ENCODE assay signal across 9 cellular contexts in the genomic region with DNA sequence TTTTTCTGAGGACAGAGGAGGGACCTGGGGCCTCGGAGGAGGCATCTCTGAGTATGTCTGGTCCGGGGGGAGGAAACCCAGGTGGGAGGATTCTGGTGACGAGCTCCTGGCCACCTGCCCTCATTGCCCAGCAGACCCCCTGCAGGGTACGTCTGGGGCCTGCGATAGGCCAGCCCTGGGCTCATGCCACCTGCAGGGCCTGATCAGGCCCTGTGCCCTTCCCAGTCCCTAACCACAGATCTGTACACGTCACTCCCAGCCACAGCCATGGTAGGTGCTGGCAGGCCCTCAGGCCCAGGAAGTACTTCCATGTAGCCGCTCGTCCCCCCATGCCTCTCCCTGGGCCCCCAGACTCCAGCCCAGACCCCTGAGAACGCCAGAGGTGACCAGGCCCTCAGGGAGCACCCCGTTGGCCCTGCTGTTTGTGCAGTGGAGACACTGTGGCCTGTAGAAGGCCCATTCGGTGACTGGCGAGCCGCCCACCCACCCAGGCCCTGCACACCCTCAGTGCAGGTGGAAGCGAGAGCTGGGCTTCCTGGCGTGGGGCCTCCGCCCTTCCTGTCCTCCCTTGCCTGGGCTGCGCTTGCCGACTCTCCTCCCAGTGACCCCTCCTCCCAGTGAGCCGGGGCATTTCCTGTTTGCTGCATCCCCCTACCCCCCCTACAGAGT. TPM values are rescaled to one million over a fixed set of nuclear protein-coding genes. Genes with fewer than 3 reads are reported as not detected.
DNase-seq lines count a peak whose midpoint lies in the region; ATAC-seq and TF ChIP-seq lines count a peak whose summit lies in the region.
"Had no signal": no experiment of that assay in that cellular context is flagged by ENCODE, and none has a peak within 500 bp of the region (broad histone marks: within the 10 kb centered on the region; RNA-seq: fewer than 3 reads in every experiment).

No MANE protein-coding gene starts in this region.

- H3K4me1 ChIP-seq in Panc1 (ENCODE audit: control insufficient read depth, insufficient read depth, low read length) = peaks cover 78% of the 10 kb centered on the region

- CTCF ChIA-PET in Panc1 (lab: Charles Lee) = interaction anchor here (0.6 kb wide), 1 partner anchor 573 kb away, joined by 5 read pairs; no protein-coding TSS in a partner anchor

- no peaks in the 10 kb centered on the region for H3K27me3 Mint-ChIP-seq in natural killer cell (ENCODE audit: low read depth in 2 of 2)

- peak; percentile 47 for ATAC-seq in Panc1
- peak; percentile 53 to 86 (median 76) for ATAC-seq in natural killer cell
- no peak for ATAC-seq in GM21786 (IDR thresholded peaks at IDR 0.05; ENCODE audit: unreplicated experiment)
- ATAC-seq in HG03108 (IDR thresholded peaks at IDR 0.05; ENCODE audit: unreplicated experiment) = no peak

- BruUV-seq in Panc1 (replicated peaks; lab: Mats Ljungman, UMichigan) = no TSS peak

- H3K4me3 Mint-ChIP-seq in natural killer cell = no peak overlapping the region

- in situ Hi-C loops in Panc1 (cut with HindIII; ENCODE audit: low pct_unique_long_range_greater_than_20kb, low sequenced_read_pairs) = no loop called here

- H3K27ac ChIP-seq in Panc1 (ENCODE audit: low read length) (peak overlapping the region; percentile 88), caudate nucleus (ENCODE audit: low read depth, low read length) (peak overlapping the region; percentile 93)

- DNase-seq in DMS79 treated with DMSO at 0.1 percent for 48 hours (lab: John Stamatoyannopoulos, UW) = peak; percentile 72
- no peak for DNase-seq in Panc1 (ENCODE audit: low read depth, low spot score)
- peak in 2 of 61 donors; percentile 43 to 48 for DNase-seq in caudate nucleus (lab: John Stamatoyannopoulos, UW)
- DNase-seq in natural killer cell = peak; percentile 32
- no peak for DNase-seq in Kasumi-1 (lab: John Stamatoyannopoulos, UW)
- DNase-seq in foreskin melanocyte = no peak
- DNase-seq: NK-92 treated with Interleukin-12 subunit alpha and Interleukin-12 subunit beta, amount 100 ng/mL, for 24 hours had no signal

- intact Hi-C loops in Panc1 (cut with micrococcal nuclease; ENCODE audit: unreplicated experiment) (no loop called here), natural killer cell (cut with micrococcal nuclease) (no loop called here)

- H3K4me1 Mint-ChIP-seq in natural killer cell = peaks cover 6 to 23% of the 10 kb centered on the region in 2 donors

- H3K27me3 ChIP-seq in Panc1 (ENCODE audit: control insufficient read depth, insufficient read depth, low read length) = no peaks in the 10 kb centered on the region

- no peaks in the 10 kb centered on the region for H3K9me3 Mint-ChIP-seq in natural killer cell

- peak overlapping the region; percentile 43 to 89 for H3K27ac Mint-ChIP-seq in natural killer cell

- no peaks in the 10 kb centered on the region for H3K36me3 Mint-ChIP-seq in natural killer cell

- TF ChIP-seq CTCF in Panc1 (IDR thresholded peaks at IDR 0.05) = no peak
- no peak for TF ChIP-seq CTCF in natural killer cell (IDR thresholded peaks at IDR 0.05)

- POLR2A ChIA-PET in Panc1 (lab: Charles Lee) = interaction anchor here (0.6 to 0.8 kb wide), 3 partner anchors 11 to 1514 kb away, joined by 3 to 5 read pairs (median 3); no protein-coding TSS in a partner anchor

- H3K4me3 ChIP-seq in Panc1 (ENCODE audit: low read depth in 2 of 2, low read length in 2 of 2) = peak overlapping the region in 1 of 2 experiments; percentile 26; a peak in 1 of 4 replicates

- H3K9me3 ChIP-seq in Panc1 (ENCODE audit: control insufficient read depth, insufficient read depth, low read depth, low read length) = no peaks in the 10 kb centered on the region

- peaks cover 4% of the 10 kb centered on the region; the same call in 1 of the 2 replicates for H3K36me3 ChIP-seq in Panc1 (ENCODE audit: control insufficient read depth, insufficient read depth, low read length)

RNA-seq across cellular contexts. Expression of gene INF2, which starts 5.7 kb away (rescaled TPM):
- total RNA-seq in Panc1 (2021; ENCODE audit: unreplicated experiment) (195 TPM), natural killer cell (10 to 100 TPM; 12.7 to 21.9 (median 15.3) TPM)
- 179 TPM for polyA plus RNA-seq in Panc1 (2012; ENCODE audit: insufficient read length)

RNA-seq across cellular contexts. Expression of gene ADSS1, which starts 28.9 kb away (rescaled TPM):
- total RNA-seq in Panc1 (2021; ENCODE audit: unreplicated experiment) = 9.4 TPM
- 15.6 TPM for polyA plus RNA-seq in Panc1 (2012; ENCODE audit: insufficient read length)
- total RNA-seq in natural killer cell = 1 to 10 TPM; 2.1 to 2.7 (median 2.5) TPM

RNA-seq across cellular contexts. Expression of gene SIVA1, which starts 57.8 kb away (rescaled TPM):
- total RNA-seq in Panc1 (2021; ENCODE audit: unreplicated experiment) = 100 TPM
- polyA plus RNA-seq in Panc1 (2012; ENCODE audit: insufficient read length) = 184 TPM
- 10 to 100 TPM; 59.7 to 74.8 (median 59.8) TPM for total RNA-seq in natural killer cell

Comparison
In these comparisons a context has a peak if more than half of its experiments do, and no peak if none do; other contexts are left out.
1. DNase-seq: peak in DMS79 treated with DMSO at 0.1 percent for 48 hours (single experiment) and natural killer cell (single experiment); none in Panc1 (single experiment), Kasumi-1 (0 of 2) and foreskin melanocyte (single experiment).
2. ATAC-seq: peak in Panc1 (single experiment) and natural killer cell (3 of 3); none in GM21786 (single experiment) and HG03108 (single experiment).